ENCODE assay signal across 19 cellular contexts in genomic region chr18:7615840-7616239, GRCh38.
"Had no signal": no experiment of that assay in that cellular context is flagged by ENCODE, and none has a peak within 500 bp of the region (broad histone marks: within the 10 kb centered on the region; RNA-seq: fewer than 3 reads in every experiment).

No MANE protein-coding gene starts in this region.

- H3K27me3 ChIP-seq: colonic mucosa, suprapubic skin, thyroid gland, upper lobe of left lung had no signal

- H3K4me3 ChIP-seq: colonic mucosa, lower lobe of right lung, psoas muscle, suprapubic skin, thyroid gland, upper lobe of left lung had no signal

- H3K27ac ChIP-seq: colonic mucosa, lower lobe of right lung, psoas muscle, suprapubic skin had no signal

- H3K9me3 ChIP-seq: colonic mucosa, lower lobe of right lung, psoas muscle, suprapubic skin, thyroid gland, upper lobe of left lung had no signal

- H3K4me1 ChIP-seq: colonic mucosa had no signal

- DNase-seq: caudate nucleus; colonic mucosa; effector CD4-positive, alpha-beta T cell; endodermal cell; erythroblast; foreskin melanocyte; head of caudate nucleus; hypothalamus; kidney glomerular epithelial cell; lower lobe of right lung; midbrain; psoas muscle; retina; stimulated activated CD4-positive, alpha-beta T cell treated with anti-CD3 and anti-CD28 coated beads, Interleukin-4, amount 100 ng/mL, for 1 hour; stimulated activated CD8-positive, alpha-beta memory T cell treated with anti-CD3 and anti-CD28 coated beads, Interleukin-4, amount 100 ng/mL, for 48 hours; stimulated activated naive CD8-positive, alpha-beta T cell treated with anti-CD3 and anti-CD28 coated beads, Interleukin-15, Interleukin-2, amounts not matched to agents 100 U/mL and 50 U/mL, for 24 hours; thyroid gland; upper lobe of left lung had no signal

- ATAC-seq: stimulated activated naive CD8-positive, alpha-beta T cell treated with anti-CD3 and anti-CD28 coated beads, Interleukin-15, Interleukin-2, amounts not matched to agents 100 U/mL and 50 U/mL, for 24 hours had no signal

- H3K36me3 ChIP-seq: colonic mucosa, lower lobe of right lung, suprapubic skin, thyroid gland, upper lobe of left lung had no signal
